Comparison of ENCODE assay signal across 16 cellular contexts in the genomic region with DNA sequence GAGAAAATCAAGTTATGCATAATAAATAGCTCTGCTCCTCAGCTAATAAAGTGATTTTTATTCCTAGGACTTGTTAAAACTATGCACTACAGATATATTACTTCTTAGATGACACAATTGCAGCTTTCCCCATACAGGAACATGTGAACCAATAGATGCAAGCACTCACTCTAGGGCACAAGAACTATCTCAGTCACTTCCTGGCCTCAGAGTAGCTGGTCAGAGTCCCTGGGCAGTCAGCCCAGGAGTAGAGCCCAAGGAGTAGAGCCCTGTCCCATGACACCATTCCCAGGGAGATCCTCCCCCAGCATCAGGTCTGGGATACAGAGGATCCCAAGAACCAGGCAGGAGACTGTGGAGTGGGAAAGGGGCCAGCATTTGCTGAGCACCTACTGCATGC. TPM values are rescaled to one million over a fixed set of nuclear protein-coding genes. Genes with fewer than 3 reads are reported as not detected.
DNase-seq lines count a peak whose midpoint lies in the region; ATAC-seq, FAIRE-seq and TF ChIP-seq lines count a peak whose summit lies in the region.
"Had no signal": no experiment of that assay in that cellular context is flagged by ENCODE, and none has a peak within 500 bp of the region (broad histone marks: within the 10 kb centered on the region; RNA-seq: fewer than 3 reads in every experiment).

No MANE protein-coding gene starts in this region.

- POLR2A ChIA-PET in activated CD4-positive, alpha-beta T cell treated with anti-CD3 and anti-CD28 coated beads for 36 hours (lab: Charles Lee) = no interaction called here

- no peak overlapping the region for H3K27ac Mint-ChIP-seq in activated CD4-positive, alpha-beta T cell treated with anti-CD3 and anti-CD28 coated beads for 36 hours
- H3K27ac Mint-ChIP-seq: WTC11 had no signal

- no peak for TF ChIP-seq CTCF in AG10803 (conservative IDR thresholded peaks at IDR 0.05; ENCODE audit: low read length)
- TF ChIP-seq CTCF in GM10266 (IDR thresholded peaks at IDR 0.05; ENCODE audit: control insufficient read depth, insufficient read depth, low read depth, missing control alignments) = no peak

- CTCF ChIA-PET in activated CD4-positive, alpha-beta T cell treated with anti-CD3 and anti-CD28 coated beads for 36 hours (lab: Charles Lee) = interaction anchor here (0.7 to 1.8 kb wide), 3 partner anchors 14 to 214 kb away, joined by 3 to 4 read pairs (median 3); no protein-coding TSS in a partner anchor

- DNase-seq in AG10803 (ENCODE audit: low read depth) = peak; percentile 91
- peak; percentile 82 for DNase-seq in MG63
- peak; percentile 88 for DNase-seq in fibroblast of gingiva (ENCODE audit: low read depth)
- DNase-seq in pons (ENCODE audit: low spot score) = peak; percentile 13
- no peak for DNase-seq in activated CD4-positive, alpha-beta T cell treated with anti-CD3 and anti-CD28 coated beads for 36 hours
- DNase-seq in HTR-8/SVneo (ENCODE audit: insufficient read length, low spot score) = no peak
- DNase-seq in NCI-H1436 (lab: John Stamatoyannopoulos, UW) = no peak
- DNase-seq in GM10266 (ENCODE audit: extremely low spot score) = no peak
- DNase-seq: caudate nucleus; CD8-positive, alpha-beta memory T cell; NCI-H146; NCI-H69; stimulated activated CD8-positive, alpha-beta memory T cell treated with anti-CD3 and anti-CD28 coated beads, Interleukin-4, amount 100 ng/mL, for 48 hours had no signal

- H3K36me3 ChIP-seq in MG63 = peaks cover 14% of the 10 kb centered on the region

- H3K4me3 ChIP-seq in AG10803 (ENCODE audit: low read length) = peak overlapping the region; percentile 83
- no peak overlapping the region for H3K4me3 ChIP-seq in MG63

- no peaks in the 10 kb centered on the region for H3K9me3 ChIP-seq in MG63

- FAIRE-seq in HTR-8/SVneo (lab: Jason Lieb, UNC) = no peak

- no peak overlapping the region for H3K4me3 Mint-ChIP-seq in activated CD4-positive, alpha-beta T cell treated with anti-CD3 and anti-CD28 coated beads for 36 hours
- H3K4me3 Mint-ChIP-seq: CD8-positive, alpha-beta memory T cell; neural crest cell; WTC11 had no signal

- H3K36me3 Mint-ChIP-seq in activated CD4-positive, alpha-beta T cell treated with anti-CD3 and anti-CD28 coated beads for 36 hours (ENCODE audit: low read depth) = no peaks in the 10 kb centered on the region
- H3K36me3 Mint-ChIP-seq: CD8-positive, alpha-beta memory T cell; WTC11 had no signal

- no peaks in the 10 kb centered on the region for H3K4me1 Mint-ChIP-seq in activated CD4-positive, alpha-beta T cell treated with anti-CD3 and anti-CD28 coated beads for 36 hours
- H3K4me1 Mint-ChIP-seq: CD8-positive, alpha-beta memory T cell had no signal

- no peaks in the 10 kb centered on the region for H3K27me3 ChIP-seq in MG63

- ATAC-seq in activated CD4-positive, alpha-beta T cell treated with anti-CD3 and anti-CD28 coated beads for 36 hours = no peak
- ATAC-seq: esophagus mucosa, WTC11 had no signal

- intact Hi-C loops in activated CD4-positive, alpha-beta T cell treated with anti-CD3 and anti-CD28 coated beads for 36 hours (cut with DNase I, micrococcal nuclease) = no loop called here

- H3K9me3 Mint-ChIP-seq in activated CD4-positive, alpha-beta T cell treated with anti-CD3 and anti-CD28 coated beads for 36 hours (ENCODE audit: low read depth) = no peaks in the 10 kb centered on the region
- H3K9me3 Mint-ChIP-seq: CD8-positive, alpha-beta memory T cell; neural crest cell; WTC11 had no signal

- peaks cover 2% of the 10 kb centered on the region for H3K27me3 Mint-ChIP-seq in activated CD4-positive, alpha-beta T cell treated with anti-CD3 and anti-CD28 coated beads for 36 hours

RNA-seq across cellular contexts. Expression of a gene that starts 2.7 kb away (rescaled TPM):
- 13.4 and 17.6 TPM in 2 replicates for total RNA-seq in MG63 (2014; rRNA removed; shearing (Covaris generic); ENCODE audit: low replicate concordance)
- total RNA-seq in activated CD4-positive, alpha-beta T cell treated with anti-CD3 and anti-CD28 coated beads for 36 hours = under 1 TPM; 0.64 to 0.88 TPM

Comparison
In these comparisons a context has a peak if more than half of its experiments do, and no peak if none do; other contexts are left out.
1. DNase-seq: peak in AG10803 (single experiment), MG63 (single experiment), fibroblast of gingiva (single experiment) and pons (single experiment); none in activated CD4-positive, alpha-beta T cell treated with anti-CD3 and anti-CD28 coated beads for 36 hours (single experiment), HTR-8/SVneo (single experiment), NCI-H1436 (single experiment) and GM10266 (single experiment).